In the genomic region with DNA sequence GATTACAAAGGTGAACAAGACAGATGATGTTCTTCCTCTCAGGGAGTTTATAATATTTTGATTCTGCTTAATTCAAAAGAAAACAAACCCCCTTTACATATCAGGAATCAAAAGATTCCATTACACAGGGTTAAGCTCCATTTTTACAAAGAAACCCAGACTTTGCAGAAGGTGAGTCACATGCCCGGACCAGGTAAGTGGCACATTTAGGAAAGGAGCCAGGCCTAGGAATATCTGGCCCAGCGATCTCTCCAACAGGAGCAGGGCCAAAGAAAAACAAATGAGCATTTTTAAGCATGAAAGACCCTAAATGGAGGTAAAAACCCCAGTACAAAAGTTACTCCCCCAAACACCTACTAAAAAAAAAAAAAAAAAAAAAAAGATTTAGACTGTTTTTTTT, we compare ENCODE assay signal across 7 cellular contexts. TPM values are rescaled to one million over a fixed set of nuclear protein-coding genes. Genes with fewer than 3 reads are reported as not detected.
A peak's percentile ranks its signal among the peaks of the same experiment; 100 is the strongest.
DNase-seq lines count a peak whose midpoint lies in the region; ATAC-seq and TF ChIP-seq lines count a peak whose summit lies in the region.

No MANE protein-coding gene starts in this region.

- H3K36me3 ChIP-seq in hepatocyte (replicated peaks; ENCODE audit: insufficient read depth, low read depth): no peaks in the 10 kb centered on the region

- peaks cover 41% of the 10 kb centered on the region for H3K4me1 Mint-ChIP-seq in activated CD8-positive, alpha-beta T cell treated with anti-CD3 and anti-CD28 coated beads for 36 hours (ENCODE audit: low read depth)
- H3K4me1 Mint-ChIP-seq in stimulated activated effector memory CD8-positive, alpha-beta T cell treated with anti-CD3 and anti-CD28 coated beads, Interleukin-12 subunit alpha, Interleukin-12 subunit beta, amount 100 ng/mL, for 72 hours: peaks cover 42% of the 10 kb centered on the region

- 67% methylated on average over 2 of the region's 2 CpGs for WGBS in hepatocyte (ENCODE audit: low lambda C conversion rate, missing lambda C conversion rate)

- no peaks in the 10 kb centered on the region for H3K27me3 Mint-ChIP-seq in activated CD8-positive, alpha-beta T cell treated with anti-CD3 and anti-CD28 coated beads for 36 hours

- in situ Hi-C loops in GM13976 (cut with MboI; ENCODE audit: low sequenced_read_pairs, unreplicated experiment): no loop called here

- ATAC-seq in activated CD8-positive, alpha-beta T cell treated with anti-CD3 and anti-CD28 coated beads for 36 hours: no peak
- no peak for ATAC-seq in stimulated activated effector memory CD8-positive, alpha-beta T cell treated with anti-CD3 and anti-CD28 coated beads, Interleukin-12 subunit alpha, Interleukin-12 subunit beta, amount 100 ng/mL, for 72 hours

- H3K27ac Mint-ChIP-seq in activated CD8-positive, alpha-beta T cell treated with anti-CD3 and anti-CD28 coated beads for 36 hours: peak overlapping the region; percentile 97
- peak overlapping the region; percentile 91 for H3K27ac Mint-ChIP-seq in stimulated activated effector memory CD8-positive, alpha-beta T cell treated with anti-CD3 and anti-CD28 coated beads, Interleukin-12 subunit alpha, Interleukin-12 subunit beta, amount 100 ng/mL, for 72 hours

- H3K36me3 Mint-ChIP-seq in activated CD8-positive, alpha-beta T cell treated with anti-CD3 and anti-CD28 coated beads for 36 hours (ENCODE audit: low read depth): peaks cover 35% of the 10 kb centered on the region
- peaks cover 13% of the 10 kb centered on the region for H3K36me3 Mint-ChIP-seq in stimulated activated effector memory CD8-positive, alpha-beta T cell treated with anti-CD3 and anti-CD28 coated beads, Interleukin-12 subunit alpha, Interleukin-12 subunit beta, amount 100 ng/mL, for 72 hours

- H3K9me3 Mint-ChIP-seq in activated CD8-positive, alpha-beta T cell treated with anti-CD3 and anti-CD28 coated beads for 36 hours: peaks cover 8% of the 10 kb centered on the region
- no peaks in the 10 kb centered on the region for H3K9me3 Mint-ChIP-seq in stimulated activated effector memory CD8-positive, alpha-beta T cell treated with anti-CD3 and anti-CD28 coated beads, Interleukin-12 subunit alpha, Interleukin-12 subunit beta, amount 100 ng/mL, for 72 hours

- POLR2A ChIA-PET in activated CD8-positive, alpha-beta T cell treated with anti-CD3 and anti-CD28 coated beads for 36 hours (lab: Charles Lee): interaction anchor here (0.7 to 2.5 kb wide), 7 partner anchors 8 to 1165 kb away, joined by 3 to 11 read pairs (median 4); a partner anchor contains a TSS

- H3K9me2 ChIP-seq in hepatocyte (replicated peaks; ENCODE audit: insufficient read depth): no peaks in the 10 kb centered on the region

- no peaks in the 10 kb centered on the region for H3K27me3 ChIP-seq in hepatocyte

- H4K20me1 ChIP-seq in hepatocyte (ENCODE audit: insufficient read depth, poor library complexity, severe bottlenecking): no peaks in the 10 kb centered on the region

- CTCF ChIA-PET in activated CD8-positive, alpha-beta T cell treated with anti-CD3 and anti-CD28 coated beads for 36 hours (lab: Charles Lee): interaction anchor here (0.9 to 1.3 kb wide), 3 partner anchors 22 to 231 kb away, joined by 3 read pairs; no protein-coding TSS in a partner anchor

- H3K4me3 ChIP-seq in HFF-Myc (replicated peaks; ENCODE audit: low read depth, low read length) (peak overlapping the region; percentile 72), hepatocyte (peak overlapping the region; percentile 90)

- TF ChIP-seq CTCF in HFF-Myc (IDR thresholded peaks at IDR 0.05; ENCODE audit: low read depth, low read length, missing control alignments): no peak
- TF ChIP-seq CTCF in activated CD8-positive, alpha-beta T cell treated with anti-CD3 and anti-CD28 coated beads for 36 hours (IDR thresholded peaks at IDR 0.05): no peak
- no peak for TF ChIP-seq CTCF in hepatocyte (IDR thresholded peaks at IDR 0.05; ENCODE audit: poor library complexity)
- no peak for TF ChIP-seq CTCF in GM13976 (IDR thresholded peaks at IDR 0.05; ENCODE audit: borderline replicate concordance, control extremely low read depth, extremely low read depth, insufficient read depth, missing control alignments)

- intact Hi-C loops in activated CD8-positive, alpha-beta T cell treated with anti-CD3 and anti-CD28 coated beads for 36 hours (cut with micrococcal nuclease): loop anchor here (5.0 to 10.0 kb wide), 2 partner anchors 50 to 208 kb away; a partner anchor contains a TSS
- intact Hi-C loops in head of caudate nucleus (cut with DNase I): loop anchor here (10.0 kb wide), 2 partner anchors 108 to 208 kb away; a partner anchor contains a TSS

- no peaks in the 10 kb centered on the region for H3K9me3 ChIP-seq in hepatocyte (ENCODE audit: low read depth)

- H3K4me1 ChIP-seq in hepatocyte (ENCODE audit: insufficient read depth): peaks cover 27% of the 10 kb centered on the region

- H2AFZ ChIP-seq in hepatocyte: peak overlapping the region; percentile 97

- no peak for DNase-seq in HFF-Myc (ENCODE audit: extremely low read depth, low read depth)
- DNase-seq in activated CD8-positive, alpha-beta T cell treated with anti-CD3 and anti-CD28 coated beads for 36 hours: no peak
- no peak for DNase-seq in hepatocyte (ENCODE audit: low spot score)
- no peak for DNase-seq in stimulated activated effector memory CD8-positive, alpha-beta T cell treated with anti-CD3 and anti-CD28 coated beads, Interleukin-12 subunit alpha, Interleukin-12 subunit beta, amount 100 ng/mL, for 72 hours (ENCODE audit: low spot score in 2 of 2)
- DNase-seq in NCI-H1694 (lab: John Stamatoyannopoulos, UW): no peak
- DNase-seq in GM13976 (ENCODE audit: low spot score): no peak
- DNase-seq in head of caudate nucleus: no peak

- H3K4me2 ChIP-seq in hepatocyte: peak overlapping the region; percentile 94

- peaks cover 30% of the 10 kb centered on the region for H3K79me2 ChIP-seq in hepatocyte

- H3K27ac ChIP-seq in hepatocyte: peak overlapping the region; percentile 98

- peak overlapping the region; percentile 92 for H3K4me3 Mint-ChIP-seq in activated CD8-positive, alpha-beta T cell treated with anti-CD3 and anti-CD28 coated beads for 36 hours
- H3K4me3 Mint-ChIP-seq in stimulated activated effector memory CD8-positive, alpha-beta T cell treated with anti-CD3 and anti-CD28 coated beads, Interleukin-12 subunit alpha, Interleukin-12 subunit beta, amount 100 ng/mL, for 72 hours: peak overlapping the region; percentile 96

RNA-seq across cellular contexts. Expression of a gene that starts 1.1 kb away (rescaled TPM):
- total RNA-seq in activated CD8-positive, alpha-beta T cell treated with anti-CD3 and anti-CD28 coated beads for 36 hours: 10 to 100 TPM; 32.1 to 32.4 TPM
- 20.2 and 26.8 TPM in 2 replicates for total RNA-seq in hepatocyte
- 20.1 and 29.0 TPM in 2 replicates for polyA plus RNA-seq in hepatocyte

RNA-seq across cellular contexts. Expression of a gene that starts 50.0 kb away (rescaled TPM):
- total RNA-seq in activated CD8-positive, alpha-beta T cell treated with anti-CD3 and anti-CD28 coated beads for 36 hours: 10 to 100 TPM; 17.8 to 19.2 TPM
- total RNA-seq in hepatocyte: 35.6 and 43.6 TPM in 2 replicates
- 13.8 and 15.5 TPM in 2 replicates for polyA plus RNA-seq in hepatocyte
